ENCODE assay signal across 14 cellular contexts in the genomic region with DNA sequence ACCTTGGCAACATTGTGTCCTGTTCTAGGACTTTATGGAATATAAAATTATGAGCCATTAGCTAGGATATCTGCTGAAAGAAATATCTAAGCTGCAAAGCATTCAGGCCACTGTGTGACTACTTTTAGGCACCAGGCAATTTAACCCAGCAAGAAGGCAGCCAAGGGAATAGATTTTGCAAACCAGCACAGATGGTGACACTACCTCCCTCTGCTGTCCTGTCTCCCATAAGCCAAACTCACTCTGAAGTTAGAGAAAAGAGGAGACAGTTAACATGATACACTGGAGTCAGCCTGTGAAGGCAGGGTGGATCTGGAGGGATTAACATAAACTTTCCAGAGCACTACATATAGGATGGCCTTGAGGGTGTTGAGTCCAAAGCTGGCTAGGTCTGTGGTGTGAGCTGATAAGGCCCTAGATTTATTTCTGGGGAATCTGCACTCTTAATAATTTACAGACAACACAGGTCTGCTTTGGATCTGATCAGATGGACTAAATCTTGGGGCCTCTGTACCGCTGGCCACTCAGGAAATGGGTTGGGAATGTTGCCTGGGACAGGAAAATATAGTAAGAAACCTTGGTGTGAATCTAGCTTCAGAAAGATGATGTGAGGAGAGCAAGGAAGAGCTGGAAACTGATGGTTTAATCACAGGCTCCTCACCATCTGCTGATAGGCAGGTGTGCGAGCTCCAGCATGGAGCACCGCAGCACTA.
DNase-seq lines count a peak whose midpoint lies in the region; ATAC-seq, FAIRE-seq and TF ChIP-seq lines count a peak whose summit lies in the region.
"Had no signal": no experiment of that assay in that cellular context is flagged by ENCODE, and none has a peak within 500 bp of the region (broad histone marks: within the 10 kb centered on the region; RNA-seq: fewer than 3 reads in every experiment).

No MANE protein-coding gene starts in this region.

- DNase-seq in stimulated activated naive CD8-positive, alpha-beta T cell treated with anti-CD3 and anti-CD28 coated beads, Interleukin-15, Interleukin-2, amounts not matched to agents 100 U/mL and 50 U/mL, for 24 hours = no peak
- DNase-seq in RPMI7951 (ENCODE audit: low read depth) (peak; percentile 24), H1 (ENCODE audit: low read depth in 1 of 2, low spot score in 2 of 2) (no peak)
- no peak for DNase-seq in stimulated activated CD8-positive, alpha-beta memory T cell treated with anti-CD3 and anti-CD28 coated beads, Interleukin-4, amount 100 ng/mL, for 48 hours
- DNase-seq: left lung, NCI-H1694, NCI-H69, nephron progenitor cell, right cardiac atrium, stomach had no signal

- no peaks in the 10 kb centered on the region for H3K27me3 Mint-ChIP-seq in stimulated activated naive CD8-positive, alpha-beta T cell treated with anti-CD3 and anti-CD28 coated beads, Interleukin-15, Interleukin-2, amounts not matched to agents 100 ng/mL and 50 ng/mL, for 24 hours

- no peaks in the 10 kb centered on the region for H3K79me1 ChIP-seq in H1 (ENCODE audit: low read depth, low read length)

- FAIRE-seq in H1 (lab: Jason Lieb, UNC) = no peak

- H3K14ac ChIP-seq in H1 (ENCODE audit: insufficient read length) = no peak overlapping the region

- no peak overlapping the region; the same call in 1 of the 2 replicates for H3K27ac ChIP-seq in H1 (ENCODE audit: low read depth, low read length)
- H3K27ac ChIP-seq: left lung had no signal

- H3K9ac ChIP-seq in H1 (replicated peaks in 1 of 4; ENCODE audit: extremely low read depth in 1 of 4, low read depth in 3 of 4, low read length in 3 of 4) = no peak overlapping the region

- no peak overlapping the region for H4K8ac ChIP-seq in H1 (ENCODE audit: extremely low read depth, insufficient read depth, low read length)

- H3K56ac ChIP-seq in H1 (replicated peaks; ENCODE audit: insufficient read length, low read depth, low read length) = no peak overlapping the region

- H4K20me1 ChIP-seq in H1 (replicated peaks in 1 of 2; ENCODE audit: control insufficient read depth in 1 of 2, insufficient read depth in 2 of 2, low read length in 2 of 2) = no peaks in the 10 kb centered on the region

- TF ChIP-seq CTCF in H1 (IDR thresholded peaks at IDR 0.05; ENCODE audit: control extremely low read depth in 1 of 3, insufficient read depth in 1 of 3, low read depth in 1 of 3, low read length in 3 of 3) = peak in 2 of 3 experiments; percentile 20 to 26; a peak in 2 of 4 replicates

- peaks cover 14% of the 10 kb centered on the region for H3K4me1 Mint-ChIP-seq in stimulated activated naive CD8-positive, alpha-beta T cell treated with anti-CD3 and anti-CD28 coated beads, Interleukin-15, Interleukin-2, amounts not matched to agents 100 ng/mL and 50 ng/mL, for 24 hours (ENCODE audit: low read depth)

- H3K23me2 ChIP-seq in H1 (ENCODE audit: low read depth, low read length) = no peaks in the 10 kb centered on the region

- H2BK15ac ChIP-seq in H1 (ENCODE audit: low read length) = no peak overlapping the region

- H3K36me3 Mint-ChIP-seq in stimulated activated naive CD8-positive, alpha-beta T cell treated with anti-CD3 and anti-CD28 coated beads, Interleukin-15, Interleukin-2, amounts not matched to agents 100 ng/mL and 50 ng/mL, for 24 hours (ENCODE audit: low read depth) = no peaks in the 10 kb centered on the region

- H3K4me1 ChIP-seq in H1 (replicated peaks in 1 of 4; ENCODE audit: control insufficient read depth in 3 of 4, insufficient read depth in 4 of 4, low read length in 3 of 4) = peaks cover 0 to 3% (median 0%) of the 10 kb centered on the region in 4 experiments; a peak in 1 of 7 replicates

- H2BK5ac ChIP-seq in H1 (ENCODE audit: low read depth, low read length) = no peak overlapping the region

- no peak overlapping the region for H3K18ac ChIP-seq in H1 (ENCODE audit: extremely low read depth, low read length)

- no peak overlapping the region for H2BK120ac ChIP-seq in H1 (replicated peaks; ENCODE audit: low read depth, low read length)

- no peak for ATAC-seq in stimulated activated naive CD8-positive, alpha-beta T cell treated with anti-CD3 and anti-CD28 coated beads, Interleukin-15, Interleukin-2, amounts not matched to agents 100 U/mL and 50 U/mL, for 24 hours
- ATAC-seq in HG03432 (IDR thresholded peaks at IDR 0.05; ENCODE audit: unreplicated experiment) (no peak), GM18909 (IDR thresholded peaks at IDR 0.05; ENCODE audit: poor library complexity, unreplicated experiment) (no peak), HG03354 (IDR thresholded peaks at IDR 0.05; ENCODE audit: poor library complexity, severe bottlenecking, unreplicated experiment) (no peak)
- ATAC-seq: left lung, right cardiac atrium had no signal

- CTCF ChIA-PET in H1 (lab: Charles Lee; ENCODE audit: partially characterized antibody) = interaction anchor here (0.6 to 18.9 kb wide), 39 partner anchors 9 to 299 kb away, joined by 3 to 665 read pairs (median 4); no protein-coding TSS in a partner anchor

- H3K27me3 ChIP-seq in H1 (replicated peaks in 1 of 4; ENCODE audit: control insufficient read depth in 3 of 4, extremely low read depth in 1 of 4, insufficient read depth in 3 of 4, low read length in 3 of 4) = no peaks in the 10 kb centered on the region
- H3K27me3 ChIP-seq: left lung had no signal

- no peak overlapping the region for H3K4me2 ChIP-seq in H1 (ENCODE audit: insufficient read depth in 1 of 2, low read depth in 2 of 2, low read length in 2 of 2)

- H3K79me2 ChIP-seq in H1 (ENCODE audit: control insufficient read depth in 1 of 2, insufficient read depth in 2 of 2, low read length in 2 of 2) = no peaks in the 10 kb centered on the region

- H3K27ac Mint-ChIP-seq in stimulated activated naive CD8-positive, alpha-beta T cell treated with anti-CD3 and anti-CD28 coated beads, Interleukin-15, Interleukin-2, amounts not matched to agents 100 ng/mL and 50 ng/mL, for 24 hours = peak overlapping the region; percentile 61
- H3K27ac Mint-ChIP-seq: nephron progenitor cell had no signal

- H2AK5ac ChIP-seq in H1 (ENCODE audit: low read depth, low read length) = no peak overlapping the region

- no peak overlapping the region for H2BK12ac ChIP-seq in H1 (ENCODE audit: low read depth, low read length)

- no peak overlapping the region for H2BK20ac ChIP-seq in H1 (ENCODE audit: low read length)

- no peaks in the 10 kb centered on the region for H3K36me3 ChIP-seq in H1 (ENCODE audit: control insufficient read depth in 2 of 4, insufficient read depth in 4 of 4, low read length in 3 of 4)
- H3K36me3 ChIP-seq: left lung, stomach had no signal

- POLR2A ChIA-PET in H1 (lab: Charles Lee; ENCODE audit: partially characterized antibody) = no interaction called here

- no peak overlapping the region for H3K4ac ChIP-seq in H1 (replicated peaks; ENCODE audit: insufficient read length, low read depth, low read length)

- no peak overlapping the region for H3K4me3 ChIP-seq in H1 (ENCODE audit: extremely low read depth in 1 of 4, insufficient read depth in 2 of 4, low read depth in 3 of 4, low read length in 4 of 4)
- H3K4me3 ChIP-seq: left lung, stomach had no signal

- H3K4me3 Mint-ChIP-seq in stimulated activated naive CD8-positive, alpha-beta T cell treated with anti-CD3 and anti-CD28 coated beads, Interleukin-15, Interleukin-2, amounts not matched to agents 100 ng/mL and 50 ng/mL, for 24 hours = no peak overlapping the region
- H3K4me3 Mint-ChIP-seq: nephron progenitor cell had no signal

- H3K9me3 ChIP-seq in H1 (ENCODE audit: insufficient read depth in 2 of 2, low read depth in 1 of 2, low read length in 1 of 2) = no peaks in the 10 kb centered on the region
- H3K9me3 ChIP-seq: left lung, stomach had no signal

- no peak for TF ChIP-seq EP300 in H1 (IDR thresholded peaks at IDR 0.05; ENCODE audit: borderline replicate concordance in 1 of 2, low read depth in 2 of 2, low read length in 2 of 2)

- H3K23ac ChIP-seq in H1 (ENCODE audit: insufficient read length) = no peak overlapping the region

- no peak for TF ChIP-seq RAD21 in H1 (IDR thresholded peaks at IDR 0.05 in 1 of 2, conservative IDR thresholded peaks at IDR 0.05 in 1 of 2; ENCODE audit: low read depth in 2 of 2, low read length in 2 of 2)

- H2AFZ ChIP-seq in H1 (ENCODE audit: low read length) = no peak overlapping the region

- TF ChIP-seq POLR2A in H1 (IDR thresholded peaks at IDR 0.05; ENCODE audit: control extremely low read depth in 1 of 2, low read depth in 2 of 2, low read length in 2 of 2) = no peak

- H4K5ac ChIP-seq in H1 (ENCODE audit: insufficient read length, low read depth, low read length) = no peak overlapping the region

- WGBS in H1 (ENCODE audit: extremely low coverage in 1 of 2, insufficient coverage in 1 of 2, insufficient read length in 1 of 2, insufficient replicate concordance in 2 of 2, low coverage in 1 of 2, low lambda C conversion rate in 2 of 2, missing lambda C conversion rate in 1 of 2), 2 experiments = 88% methylated on average over 3 of the region's 3 CpGs; no CpG with 5 or more reads in 1 of the 2 experiments

- H4K91ac ChIP-seq in H1 (replicated peaks; ENCODE audit: insufficient read length, low read length) = no peak overlapping the region

- H3K9me3 Mint-ChIP-seq in stimulated activated naive CD8-positive, alpha-beta T cell treated with anti-CD3 and anti-CD28 coated beads, Interleukin-15, Interleukin-2, amounts not matched to agents 100 ng/mL and 50 ng/mL, for 24 hours = no peaks in the 10 kb centered on the region
- H3K9me3 Mint-ChIP-seq: nephron progenitor cell had no signal

TF ChIP-seq in H1, 55 proteins besides CTCF, POLR2A, EP300 and RAD21:
- no peak for TF ChIP-seq SP2 (IDR thresholded peaks at IDR 0.05; ENCODE audit: low read length)
- TF ChIP-seq POLR2AphosphoS5 (IDR thresholded peaks at IDR 0.05; ENCODE audit: low read depth, low read length) = no peak
- no peak for TF ChIP-seq EGR1 (IDR thresholded peaks at IDR 0.05; ENCODE audit: borderline replicate concordance, low read depth, low read length)
- TF ChIP-seq MAFK (IDR thresholded peaks at IDR 0.05; ENCODE audit: low read depth, low read length) = no peak
- TF ChIP-seq CEBPB (IDR thresholded peaks at IDR 0.05; ENCODE audit: low read depth, low read length) = no peak
TF ChIP-seq in H1: peak in this region for 0.
